ENCODE assay signal across 24 cellular contexts in the genomic region with DNA sequence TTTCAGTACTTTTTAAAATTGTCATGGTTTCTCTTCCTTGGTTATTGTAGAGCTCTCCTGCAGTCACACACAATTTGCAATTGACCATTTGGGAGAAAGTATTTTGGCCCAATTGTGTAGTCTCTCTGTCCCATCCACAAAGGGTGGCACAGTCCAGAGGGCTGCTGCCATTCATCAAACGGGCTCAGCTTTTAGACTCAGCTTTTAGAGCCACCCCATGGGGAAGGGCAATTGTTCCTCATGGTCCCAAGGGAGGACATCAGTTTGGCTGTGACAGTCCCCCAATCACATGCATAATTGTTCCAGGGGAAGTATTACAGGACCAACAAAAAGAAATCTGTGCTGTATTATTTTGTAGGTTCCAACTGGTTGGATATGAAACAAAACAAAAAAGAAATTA.
"Had no signal": no experiment of that assay in that cellular context is flagged by ENCODE, and none has a peak within 500 bp of the region (broad histone marks: within the 10 kb centered on the region; RNA-seq: fewer than 3 reads in every experiment).

No MANE protein-coding gene starts in this region.

- H3K36me3 Mint-ChIP-seq: activated naive CD4-positive, alpha-beta T cell treated with anti-CD3 and anti-CD28 coated beads, Interleukin-2, amount 10 ng/mL, durations not matched to agents 7 days and 5 days; activated naive CD4-positive, alpha-beta T cell treated with anti-CD3 and anti-CD28 coated beads, Interleukin-2, amount 50 U/mL, for 72 hours; activated naive CD8-positive, alpha-beta T cell treated with anti-CD3 and anti-CD28 coated beads, Interleukin-2, amount 10 ng/mL, durations not matched to agents 7 days and 5 days had no signal

- H3K4me1 ChIP-seq: esophagus squamous epithelium, gastroesophageal sphincter had no signal

- DNase-seq: activated CD4-positive, alpha-beta memory T cell treated with anti-CD3 and anti-CD28 coated beads, Interleukin-2, amount 10 ng/mL, durations not matched to agents 7 days and 5 days; activated CD4-positive, alpha-beta T cell treated with anti-CD3 and anti-CD28 coated beads for 1 hour; activated CD4-positive, alpha-beta T cell treated with anti-CD3 and anti-CD28 coated beads for 4 hours; activated CD4-positive, alpha-beta T cell treated with anti-CD3 and anti-CD28 coated beads, Interleukin-2, amount 10 ng/mL, durations not matched to agents 7 days and 5 days; activated CD4-positive, alpha-beta T cell treated with anti-CD3 and anti-CD28 coated beads, Interleukin-2, amount 50 U/mL, for 4 hours; activated CD8-positive, alpha-beta memory T cell treated with anti-CD3 and anti-CD28 coated beads, Interleukin-2, amount 50 U/mL, for 48 hours; activated gamma-delta T cell; activated naive CD4-positive, alpha-beta T cell; activated naive CD4-positive, alpha-beta T cell treated with anti-CD3 and anti-CD28 coated beads, Interleukin-2, amount 10 ng/mL, durations not matched to agents 7 days and 5 days; activated naive CD8-positive, alpha-beta T cell treated with anti-CD3 and anti-CD28 coated beads, Interleukin-2, amount 10 ng/mL, durations not matched to agents 7 days and 5 days; activated T-cell treated with anti-CD3 and anti-CD28 coated beads for 4 hours; activated T-cell treated with anti-CD3 and anti-CD28 coated beads, Interleukin-2, amount 50 U/mL, for 24 hours; activated T-cell treated with anti-CD3 and anti-CD28 coated beads, Interleukin-2, amount 50 U/mL, for 72 hours; anterior cingulate cortex; effector CD8-positive, alpha-beta T cell; esophagus squamous epithelium; foreskin melanocyte; head of caudate nucleus; T-helper 1 cell; T-helper 17 cell had no signal

- H3K27ac Mint-ChIP-seq: activated CD4-positive, alpha-beta memory T cell treated with anti-CD3 and anti-CD28 coated beads, Interleukin-2, amount 10 ng/mL, durations not matched to agents 7 days and 5 days; activated CD4-positive, alpha-beta T cell treated with anti-CD3 and anti-CD28 coated beads, Interleukin-2, amount 10 ng/mL, durations not matched to agents 7 days and 5 days; activated naive CD4-positive, alpha-beta T cell treated with anti-CD3 and anti-CD28 coated beads, Interleukin-2, amount 10 ng/mL, durations not matched to agents 7 days and 5 days; activated naive CD4-positive, alpha-beta T cell treated with anti-CD3 and anti-CD28 coated beads, Interleukin-2, amount 50 U/mL, for 72 hours; activated naive CD8-positive, alpha-beta T cell treated with anti-CD3 and anti-CD28 coated beads, Interleukin-2, amount 10 ng/mL, durations not matched to agents 7 days and 5 days; activated T-cell treated with anti-CD3 and anti-CD28 coated beads, Interleukin-2, amount 50 U/mL, for 24 hours; activated T-cell treated with anti-CD3 and anti-CD28 coated beads, Interleukin-2, amount 50 U/mL, for 72 hours; T-helper 17 cell; T-helper 2 cell treated with Interferon-gamma antibody and Interleukin-4, amounts not matched to agents 5 μg/mL and 100 μg/mL, for 36 hours had no signal

- H3K27me3 ChIP-seq: esophagus squamous epithelium, gastroesophageal sphincter had no signal

- ATAC-seq: activated naive CD4-positive, alpha-beta T cell treated with anti-CD3 and anti-CD28 coated beads, Interleukin-2, amount 50 U/mL, for 72 hours; activated T-cell treated with anti-CD3 and anti-CD28 coated beads, Interleukin-2, amount 50 U/mL, for 72 hours; gastroesophageal sphincter; T-helper 17 cell had no signal

- H3K9me3 Mint-ChIP-seq: activated CD4-positive, alpha-beta memory T cell treated with anti-CD3 and anti-CD28 coated beads, Interleukin-2, amount 10 ng/mL, durations not matched to agents 7 days and 5 days; activated CD4-positive, alpha-beta T cell treated with anti-CD3 and anti-CD28 coated beads, Interleukin-2, amount 10 ng/mL, durations not matched to agents 7 days and 5 days; activated naive CD4-positive, alpha-beta T cell treated with anti-CD3 and anti-CD28 coated beads, Interleukin-2, amount 10 ng/mL, durations not matched to agents 7 days and 5 days; activated naive CD4-positive, alpha-beta T cell treated with anti-CD3 and anti-CD28 coated beads, Interleukin-2, amount 50 U/mL, for 72 hours; activated naive CD8-positive, alpha-beta T cell treated with anti-CD3 and anti-CD28 coated beads, Interleukin-2, amount 10 ng/mL, durations not matched to agents 7 days and 5 days; activated T-cell treated with anti-CD3 and anti-CD28 coated beads, Interleukin-2, amount 50 U/mL, for 24 hours; activated T-cell treated with anti-CD3 and anti-CD28 coated beads, Interleukin-2, amount 50 U/mL, for 72 hours; T-helper 2 cell treated with Interferon-gamma antibody and Interleukin-4, amounts not matched to agents 5 μg/mL and 100 μg/mL, for 36 hours had no signal

- H3K36me3 ChIP-seq: esophagus squamous epithelium, gastroesophageal sphincter had no signal

- H3K27ac ChIP-seq: epithelial cell of prostate, esophagus squamous epithelium, gastroesophageal sphincter had no signal

- H3K27me3 Mint-ChIP-seq: activated CD4-positive, alpha-beta memory T cell treated with anti-CD3 and anti-CD28 coated beads, Interleukin-2, amount 10 ng/mL, durations not matched to agents 7 days and 5 days; activated CD4-positive, alpha-beta T cell treated with anti-CD3 and anti-CD28 coated beads, Interleukin-2, amount 10 ng/mL, durations not matched to agents 7 days and 5 days; activated naive CD4-positive, alpha-beta T cell treated with anti-CD3 and anti-CD28 coated beads, Interleukin-2, amount 10 ng/mL, durations not matched to agents 7 days and 5 days; activated T-cell treated with anti-CD3 and anti-CD28 coated beads, Interleukin-2, amount 50 U/mL, for 24 hours; T-helper 17 cell had no signal

- H3K9me3 ChIP-seq: esophagus squamous epithelium, gastroesophageal sphincter had no signal

- H3K4me1 Mint-ChIP-seq: activated CD4-positive, alpha-beta memory T cell treated with anti-CD3 and anti-CD28 coated beads, Interleukin-2, amount 10 ng/mL, durations not matched to agents 7 days and 5 days; activated CD4-positive, alpha-beta T cell treated with anti-CD3 and anti-CD28 coated beads, Interleukin-2, amount 10 ng/mL, durations not matched to agents 7 days and 5 days; activated naive CD4-positive, alpha-beta T cell treated with anti-CD3 and anti-CD28 coated beads, Interleukin-2, amount 10 ng/mL, durations not matched to agents 7 days and 5 days; activated naive CD8-positive, alpha-beta T cell treated with anti-CD3 and anti-CD28 coated beads, Interleukin-2, amount 10 ng/mL, durations not matched to agents 7 days and 5 days; T-helper 17 cell had no signal

- H3K4me3 ChIP-seq: esophagus squamous epithelium, gastroesophageal sphincter had no signal

- H3K4me3 Mint-ChIP-seq: activated CD4-positive, alpha-beta memory T cell treated with anti-CD3 and anti-CD28 coated beads, Interleukin-2, amount 10 ng/mL, durations not matched to agents 7 days and 5 days; activated CD4-positive, alpha-beta T cell treated with anti-CD3 and anti-CD28 coated beads, Interleukin-2, amount 10 ng/mL, durations not matched to agents 7 days and 5 days; activated naive CD4-positive, alpha-beta T cell treated with anti-CD3 and anti-CD28 coated beads, Interleukin-2, amount 10 ng/mL, durations not matched to agents 7 days and 5 days; activated naive CD8-positive, alpha-beta T cell treated with anti-CD3 and anti-CD28 coated beads, Interleukin-2, amount 10 ng/mL, durations not matched to agents 7 days and 5 days; activated T-cell treated with anti-CD3 and anti-CD28 coated beads, Interleukin-2, amount 50 U/mL, for 24 hours; activated T-cell treated with anti-CD3 and anti-CD28 coated beads, Interleukin-2, amount 50 U/mL, for 72 hours; T-helper 17 cell; T-helper 2 cell treated with Interferon-gamma antibody and Interleukin-4, amounts not matched to agents 5 μg/mL and 100 μg/mL, for 36 hours had no signal
